ENCODE assay signal across 12 cellular contexts in genomic region chr7:124840435-124840834, GRCh38.
DNase-seq lines count a peak whose midpoint lies in the region; ATAC-seq and TF ChIP-seq lines count a peak whose summit lies in the region.
"Had no signal": no experiment of that assay in that cellular context is flagged by ENCODE, and none has a peak within 500 bp of the region (broad histone marks: within the 10 kb centered on the region; RNA-seq: fewer than 3 reads in every experiment).

No MANE protein-coding gene starts in this region.

- H3K4me3 ChIP-seq in OCI-LY7 (ENCODE audit: low read depth, low read length, poor library complexity, severe bottlenecking) (no peak overlapping the region), fibroblast of pulmonary artery (replicated peaks; ENCODE audit: low read depth, low read length) (no peak overlapping the region)
- H3K4me3 ChIP-seq: GM12878 had no signal

- POLR2A ChIA-PET in OCI-LY7 (lab: Charles Lee), result no interaction called here

- H3K9me2 ChIP-seq in OCI-LY7 (ENCODE audit: insufficient read depth, low read length), result no peaks in the 10 kb centered on the region

- no TSS peak for BruUV-seq in OCI-LY7 (replicated peaks; lab: Mats Ljungman, UMichigan)

- no peak overlapping the region for H3K27ac ChIP-seq in OCI-LY7 (ENCODE audit: low read depth, low read length, poor library complexity, severe bottlenecking)

- H2AFZ ChIP-seq in OCI-LY7 (ENCODE audit: low read length), result no peak overlapping the region

- H3K4me1 ChIP-seq in OCI-LY7 (ENCODE audit: insufficient read depth, low read length, poor library complexity, severe bottlenecking), result no peaks in the 10 kb centered on the region

- TF ChIP-seq CTCF in OCI-LY7 (conservative IDR thresholded peaks at IDR 0.05; ENCODE audit: low read length) (peak; percentile 30; the same call in 1 of the 2 replicates), fibroblast of pulmonary artery (IDR thresholded peaks at IDR 0.05; ENCODE audit: low read length, missing control alignments) (no peak)

- no peak overlapping the region for H3K4me2 ChIP-seq in OCI-LY7 (ENCODE audit: low read length)

- H3K36me3 ChIP-seq in OCI-LY7 (ENCODE audit: insufficient read depth, low read length), result peaks cover 9% of the 10 kb centered on the region; the same call in 1 of the 2 replicates

- ATAC-seq in left cardiac atrium, result no peak
- no peak for ATAC-seq in GM18861 (IDR thresholded peaks at IDR 0.05; ENCODE audit: unreplicated experiment)
- ATAC-seq in GM21786 (IDR thresholded peaks at IDR 0.05; ENCODE audit: unreplicated experiment), result no peak
- ATAC-seq: GM12878 had no signal

- no peaks in the 10 kb centered on the region for H3K9me3 ChIP-seq in OCI-LY7 (ENCODE audit: low read length)

- CTCF ChIA-PET in OCI-LY7 (lab: Charles Lee; ENCODE audit: unreplicated experiment), result no interaction called here

- no peaks in the 10 kb centered on the region for H4K20me1 ChIP-seq in OCI-LY7 (ENCODE audit: insufficient read depth, low read length)

- no peaks in the 10 kb centered on the region for H3K79me2 ChIP-seq in OCI-LY7 (ENCODE audit: insufficient read depth, low read depth, low read length)

- peak; percentile 32 for DNase-seq in NCI-H82 (lab: John Stamatoyannopoulos, UW)
- no peak for DNase-seq in NCI-H82 treated with DMSO at 0.1 percent for 48 hours (lab: John Stamatoyannopoulos, UW; ENCODE audit: unreplicated experiment)
- DNase-seq in OCI-LY7 (ENCODE audit: low spot score), result no peak
- peak; percentile 19 for DNase-seq in fibroblast of pulmonary artery (ENCODE audit: low read depth)
- DNase-seq in stromal cell of bone marrow (ENCODE audit: low read depth), result peak; percentile 1
- DNase-seq in left cardiac atrium, result no peak
- DNase-seq: activated CD4-positive, alpha-beta memory T cell treated with anti-CD3 and anti-CD28 coated beads, Interleukin-2, amount 10 ng/mL, durations not matched to agents 7 days and 5 days; AML-193; NCI-H1436 treated with DMSO at 0.1 percent for 48 hours had no signal

- intact Hi-C loops in OCI-LY7 (cut with micrococcal nuclease; ENCODE audit: unreplicated experiment), result no loop called here
- intact Hi-C loops in left cardiac atrium (cut with DNase I), result no loop called here

Comparison
In these comparisons a context has a peak if more than half of its experiments do, and no peak if none do; other contexts are left out.
1. DNase-seq: peak in NCI-H82 (single experiment), fibroblast of pulmonary artery (single experiment) and stromal cell of bone marrow (single experiment); none in NCI-H82 treated with DMSO at 0.1 percent for 48 hours (single experiment), OCI-LY7 (single experiment) and left cardiac atrium (single experiment).